ENCODE assay signal across 28 cellular contexts in genomic region chr10:115854740-115855435, GRCh38.
DNase-seq lines count a peak whose midpoint lies in the region; TF ChIP-seq lines count a peak whose summit lies in the region.
"Had no signal": no experiment of that assay in that cellular context is flagged by ENCODE, and none has a peak within 500 bp of the region (broad histone marks: within the 10 kb centered on the region; RNA-seq: fewer than 3 reads in every experiment).

No MANE protein-coding gene starts in this region.

- H3K9me2 ChIP-seq in PC-9 (ENCODE audit: insufficient read depth), result no peaks in the 10 kb centered on the region

- H4K20me1 ChIP-seq in PC-9 (ENCODE audit: insufficient read depth), result no peaks in the 10 kb centered on the region
- H4K20me1 ChIP-seq in smooth muscle cell (ENCODE audit: low read depth), result no peaks in the 10 kb centered on the region
- H4K20me1 ChIP-seq: BLaER1 had no signal

- no peaks in the 10 kb centered on the region for H3K79me2 ChIP-seq in PC-9 (ENCODE audit: low read depth)
- no peaks in the 10 kb centered on the region for H3K79me2 ChIP-seq in smooth muscle cell (ENCODE audit: low read depth)
- H3K79me2 ChIP-seq: hepatocyte had no signal

- H3K4me3 ChIP-seq in PC-9 (no peak overlapping the region), skeletal muscle satellite cell (ENCODE audit: low read length) (no peak overlapping the region), testis (no peak overlapping the region), smooth muscle cell (no peak overlapping the region)
- H3K4me3 ChIP-seq: BLaER1, hepatocyte, thoracic aorta had no signal

- H3K36me3 ChIP-seq in PC-9 (ENCODE audit: low read depth) (no peaks in the 10 kb centered on the region), skeletal muscle satellite cell (ENCODE audit: insufficient read depth, low read length) (no peaks in the 10 kb centered on the region), testis (ENCODE audit: low read depth, missing control alignments) (no peaks in the 10 kb centered on the region), smooth muscle cell (ENCODE audit: low read depth) (no peaks in the 10 kb centered on the region)
- H3K36me3 ChIP-seq: BLaER1, neutrophil, thoracic aorta had no signal

- CTCF ChIA-PET in PC-9 (lab: Charles Lee), result no interaction called here

- peak overlapping the region; percentile 47 for H3K4me2 ChIP-seq in PC-9
- H3K4me2 ChIP-seq in skeletal muscle satellite cell (ENCODE audit: low read length), result peak overlapping the region; percentile 33
- H3K4me2 ChIP-seq in smooth muscle cell, result no peak overlapping the region
- H3K4me2 ChIP-seq: BLaER1, hepatocyte had no signal

- no peaks in the 10 kb centered on the region for H3K4me1 ChIP-seq in PC-9 (replicated peaks; ENCODE audit: insufficient read depth)
- peaks cover 12% of the 10 kb centered on the region for H3K4me1 ChIP-seq in skeletal muscle satellite cell (ENCODE audit: control insufficient read depth, insufficient read depth, low read length)
- H3K4me1 ChIP-seq in testis, result no peaks in the 10 kb centered on the region
- H3K4me1 ChIP-seq in smooth muscle cell (ENCODE audit: low read depth), result no peaks in the 10 kb centered on the region
- H3K4me1 ChIP-seq: BLaER1 had no signal

- H3K27me3 ChIP-seq in PC-9 (ENCODE audit: insufficient read depth, low read depth), result no peaks in the 10 kb centered on the region
- no peaks in the 10 kb centered on the region for H3K27me3 ChIP-seq in skeletal muscle satellite cell (ENCODE audit: control insufficient read depth, insufficient read depth, low read length)
- no peaks in the 10 kb centered on the region for H3K27me3 ChIP-seq in testis
- H3K27me3 ChIP-seq in smooth muscle cell (ENCODE audit: low read depth), result no peaks in the 10 kb centered on the region
- H3K27me3 ChIP-seq: BLaER1, hepatocyte, neutrophil had no signal

- H2AFZ ChIP-seq in PC-9, result no peak overlapping the region
- H2AFZ ChIP-seq in smooth muscle cell (ENCODE audit: low read depth), result no peak overlapping the region
- H2AFZ ChIP-seq: hepatocyte had no signal

- BruUV-seq in PC-9 (replicated peaks; lab: Mats Ljungman, UMichigan), result no TSS peak

- H3K9me3 ChIP-seq in PC-9 (ENCODE audit: insufficient read depth, low read depth) (no peaks in the 10 kb centered on the region), skeletal muscle satellite cell (replicated peaks; ENCODE audit: low read length) (no peaks in the 10 kb centered on the region), testis (no peaks in the 10 kb centered on the region), smooth muscle cell (replicated peaks; ENCODE audit: low read depth) (no peaks in the 10 kb centered on the region)
- H3K9me3 ChIP-seq: BLaER1, neutrophil, thoracic aorta had no signal

- H3K9ac ChIP-seq in skeletal muscle satellite cell (ENCODE audit: low read depth, low read length), result no peak overlapping the region
- H3K9ac ChIP-seq in smooth muscle cell (ENCODE audit: low read depth), result no peak overlapping the region
- H3K9ac ChIP-seq: BLaER1 had no signal

- POLR2A ChIA-PET in PC-9 (lab: Charles Lee; ENCODE audit: unreplicated experiment), result no interaction called here

- no peak for TF ChIP-seq POLR2A in testis (IDR thresholded peaks at IDR 0.05)

- no peak for TF ChIP-seq CTCF in PC-9 (conservative IDR thresholded peaks at IDR 0.05)
- no peak for TF ChIP-seq CTCF in testis (IDR thresholded peaks at IDR 0.05)
- no peak for TF ChIP-seq CTCF in smooth muscle cell (IDR thresholded peaks at IDR 0.05; ENCODE audit: borderline replicate concordance, insufficient read depth, poor library complexity, severe bottlenecking)

- WGBS in testis, 2 donors, result 81 to 89% methylated on average over 6 of the region's 6 CpGs
- 83% methylated on average over 6 of the region's 6 CpGs for WGBS in smooth muscle cell (ENCODE audit: low lambda C conversion rate)

- H3F3A ChIP-seq in PC-9 (ENCODE audit: insufficient read depth, low read depth) (no peaks in the 10 kb centered on the region), smooth muscle cell (ENCODE audit: low read depth) (no peaks in the 10 kb centered on the region)

- H3K27ac ChIP-seq in PC-9 (no peak overlapping the region), epithelial cell of prostate (peak overlapping the region; percentile 81), caudate nucleus (ENCODE audit: low read depth, low read length) (no peak overlapping the region), testis (no peak overlapping the region), smooth muscle cell (ENCODE audit: low read depth) (no peak overlapping the region)
- H3K27ac ChIP-seq: BLaER1, hepatocyte, neutrophil, thoracic aorta, VCaP had no signal

- intact Hi-C loops in PC-9 (cut with micrococcal nuclease; ENCODE audit: unreplicated experiment), result no loop called here
- intact Hi-C loops in testis (cut with DNase I; ENCODE audit: low total_unique reads), result no loop called here

- DNase-seq in EL (peak; percentile 69), PC-9 (peak in 1 of 2 experiments; percentile 20), epithelial cell of prostate (ENCODE audit: low read depth, low spot score) (no peak), NCI-H82 (lab: John Stamatoyannopoulos, UW) (no peak), caudate nucleus (lab: John Stamatoyannopoulos, UW) (no peak), testis (no peak), smooth muscle cell (lab: John Stamatoyannopoulos, UW; ENCODE audit: unreplicated experiment) (no peak)
- DNase-seq: activated CD4-positive, alpha-beta T cell treated with anti-CD3 and anti-CD28 coated beads, Interleukin-2, amount 10 ng/mL, durations not matched to agents 24 days and 14 days; activated naive CD4-positive, alpha-beta T cell treated with anti-CD3 and anti-CD28 coated beads, Interleukin-2, amount 50 U/mL, for 16 hours; activated T-cell treated with anti-CD3 and anti-CD28 coated beads, Interleukin-2, amount 50 U/mL, for 72 hours; aorta; cerebellar nuclear complex; effector CD4-positive, alpha-beta T cell; foreskin melanocyte; GOT3; immature natural killer cell; NCI-H1436 treated with DMSO at 0.1 percent for 48 hours; NCI-H526; SIG-M5; stimulated activated CD4-positive, alpha-beta T cell treated with anti-CD3 and anti-CD28 coated beads, Interleukin-2, amount 100 ng/mL, for 48 hours; stimulated activated naive CD4-positive, alpha-beta T cell; T-helper 17 cell had no signal
